ENCODE assay signal across 28 cellular contexts in genomic region chr5:93313672-93314071, GRCh38.
DNase-seq lines count a peak whose midpoint lies in the region; ATAC-seq and TF ChIP-seq lines count a peak whose summit lies in the region.
"Had no signal": no experiment of that assay in that cellular context is flagged by ENCODE, and none has a peak within 500 bp of the region (broad histone marks: within the 10 kb centered on the region; RNA-seq: fewer than 3 reads in every experiment).

No MANE protein-coding gene starts in this region.

- H3K36me3 ChIP-seq in SK-N-SH (replicated peaks in 1 of 2; ENCODE audit: control insufficient read depth in 1 of 2, insufficient read depth in 2 of 2, low read length in 1 of 2) (no peaks in the 10 kb centered on the region), HEK293 (ENCODE audit: control insufficient read depth in 2 of 2, insufficient read depth in 1 of 2, low read length in 2 of 2) (no peaks in the 10 kb centered on the region)
- H3K36me3 ChIP-seq: BE2C; BLaER1; BLaER1 treated with 17β-estradiol and CSF1 and Interleukin-3, amounts not matched to agents 10 nM and 100 nM had no signal

- H3K27ac ChIP-seq in SK-N-SH (ENCODE audit: low read depth in 2 of 2, low read length in 1 of 2) (no peak overlapping the region), HEK293 (ENCODE audit: extremely low read depth, low read depth, low read length) (no peak overlapping the region)
- H3K27ac ChIP-seq: 22Rv1; A549; BLaER1; BLaER1 treated with 17β-estradiol and CSF1 and Interleukin-3, amounts not matched to agents 10 nM and 100 nM; C4-2B had no signal

- no peaks in the 10 kb centered on the region for H3K9me2 ChIP-seq in SK-N-SH

- no peaks in the 10 kb centered on the region for H4K20me1 ChIP-seq in SK-N-SH (ENCODE audit: insufficient read depth)
- H4K20me1 ChIP-seq: BLaER1; BLaER1 treated with 17β-estradiol and CSF1 and Interleukin-3, amounts not matched to agents 10 nM and 100 nM had no signal

- TF ChIP-seq RAD21 in SK-N-SH (IDR thresholded peaks at IDR 0.05; ENCODE audit: low read length): no peak

- H3K4me3 ChIP-seq in SK-N-SH (ENCODE audit: low read depth in 2 of 2, low read length in 1 of 2) (no peak overlapping the region), HEK293 (ENCODE audit: low read depth, low read length) (no peak overlapping the region)
- H3K4me3 ChIP-seq: A549; BLaER1; BLaER1 treated with 17β-estradiol and CSF1 and Interleukin-3, amounts not matched to agents 10 nM and 100 nM had no signal

- no peaks in the 10 kb centered on the region for H3F3A ChIP-seq in SK-N-SH (replicated peaks; ENCODE audit: insufficient read depth)

- H3K9ac ChIP-seq in SK-N-SH: no peak overlapping the region
- H3K9ac ChIP-seq: BLaER1; BLaER1 treated with 17β-estradiol and CSF1 and Interleukin-3, amounts not matched to agents 10 nM and 100 nM had no signal

- no peak for ATAC-seq in SK-N-SH treated with all-trans-retinoic acid at 6 μM for 48 hours
- ATAC-seq: A549; CD8-positive, alpha-beta T cell had no signal

- H3K79me2 ChIP-seq in SK-N-SH (ENCODE audit: insufficient read depth): no peaks in the 10 kb centered on the region

- no peak for TF ChIP-seq CTCF in SK-N-SH (IDR thresholded peaks at IDR 0.05)
- TF ChIP-seq CTCF in HEK293 (tag by site-specific recombination; IDR thresholded peaks at IDR 0.05): no peak

- CTCF ChIA-PET in SK-N-SH (lab: Yijun Ruan, JAX): no interaction called here
- CTCF ChIA-PET in HEK293 (lab: Yijun Ruan, JAX): no interaction called here

- H3K9me3 ChIP-seq in SK-N-SH (no peaks in the 10 kb centered on the region), HEK293 (ENCODE audit: control insufficient read depth, insufficient read depth, low read depth, low read length) (0 out of 2 replicates have a peak, but pooled peaks cover 2% of the 10 kb centered on the region)
- H3K9me3 ChIP-seq: A549, BE2C, Caco-2 had no signal

- no peaks in the 10 kb centered on the region for H3K27me3 ChIP-seq in SK-N-SH (ENCODE audit: insufficient read depth)
- H3K27me3 ChIP-seq: BE2C; BLaER1; BLaER1 treated with 17β-estradiol and CSF1 and Interleukin-3, amounts not matched to agents 10 nM and 100 nM had no signal

- DNase-seq in SK-N-SH: no peak
- no peak for DNase-seq in DMS79 (lab: John Stamatoyannopoulos, UW)
- DNase-seq: 8988T; ACHN; AML-193; BE2C; C1 segment of cervical spinal cord; Caco-2; Calu3; CD4-positive, alpha-beta memory T cell; CD4-positive, alpha-beta T cell; CD4-positive, CD25-positive, alpha-beta regulatory T cell; CD8-positive, alpha-beta memory T cell; CD8-positive, alpha-beta T cell; COR-L47; DMS 273 treated with DMSO at 0.1 percent for 48 hours; DMS153; DMS53; DMS79 treated with DMSO at 0.1 percent for 48 hours; DND-41; EL had no signal

- POLR2A ChIA-PET in SK-N-SH (lab: Yijun Ruan, JAX) (no interaction called here), HEK293 (lab: Yijun Ruan, JAX) (no interaction called here)

- H3K4me1 ChIP-seq in SK-N-SH (ENCODE audit: control insufficient read depth in 1 of 2, insufficient read depth in 2 of 2, low read depth in 1 of 2, low read length in 1 of 2) (no peaks in the 10 kb centered on the region), HEK293 (ENCODE audit: control insufficient read depth, insufficient read depth, low read length) (no peaks in the 10 kb centered on the region)
- H3K4me1 ChIP-seq: A549; BE2C; BLaER1; BLaER1 treated with 17β-estradiol and CSF1 and Interleukin-3, amounts not matched to agents 10 nM and 100 nM; Caco-2 had no signal

- TF ChIP-seq EP300 in SK-N-SH (IDR thresholded peaks at IDR 0.05; ENCODE audit: borderline replicate concordance in 1 of 2, low read depth in 1 of 2, low read length in 1 of 2): no peak

- no peak overlapping the region for H3K4me2 ChIP-seq in SK-N-SH
- H3K4me2 ChIP-seq: A549; BLaER1; BLaER1 treated with 17β-estradiol and CSF1 and Interleukin-3, amounts not matched to agents 10 nM and 100 nM had no signal

- no peak overlapping the region for H2AFZ ChIP-seq in SK-N-SH (ENCODE audit: low read depth)

TF ChIP-seq in SK-N-SH treated with all-trans-retinoic acid at 6 μM for 48 hours, 23 proteins besides CTCF, POLR2A, EP300 and RAD21 (continues in another document):
- TF ChIP-seq ZNF70 (CRISPR knock-in tag; IDR thresholded peaks at IDR 0.05): no peak
- TF ChIP-seq CSRNP3 (CRISPR knock-in tag; IDR thresholded peaks at IDR 0.05): no peak

TF ChIP-seq in SK-N-SH, 30 proteins besides CTCF, POLR2A, EP300 and RAD21 (continues in another document):
- TF ChIP-seq IRF3 (IDR thresholded peaks at IDR 0.05; ENCODE audit: low read depth, low read length): no peak
- TF ChIP-seq FOSL2 (IDR thresholded peaks at IDR 0.05; ENCODE audit: borderline replicate concordance, low read depth): no peak
- no peak for TF ChIP-seq NRF1 (IDR thresholded peaks at IDR 0.05; ENCODE audit: low read depth, low read length)
- no peak for TF ChIP-seq RFX5 (IDR thresholded peaks at IDR 0.05; ENCODE audit: low read length)
- TF ChIP-seq RXRA (IDR thresholded peaks at IDR 0.05; ENCODE audit: borderline replicate concordance, low read depth): no peak
- no peak for TF ChIP-seq RCOR1 (IDR thresholded peaks at IDR 0.05; ENCODE audit: low read length)
- no peak for TF ChIP-seq YY1 (IDR thresholded peaks at IDR 0.05; ENCODE audit: low read depth)
- no peak for TF ChIP-seq ELF1 (IDR thresholded peaks at IDR 0.05)
- TF ChIP-seq FOXJ3 (CRISPR knock-in tag; IDR thresholded peaks at IDR 0.05): no peak

TF ChIP-seq in HEK293, 187 proteins besides CTCF, POLR2A, EP300 and RAD21:
- peak; percentile 5; the same call in 1 of the 2 replicates for TF ChIP-seq ZNF146 (tag by site-specific recombination; IDR thresholded peaks at IDR 0.05)
- no peak for TF ChIP-seq ZNF223 (tag by site-specific recombination; IDR thresholded peaks at IDR 0.05)
